7 cellular contexts compared by ENCODE assay signal in the genomic region with DNA sequence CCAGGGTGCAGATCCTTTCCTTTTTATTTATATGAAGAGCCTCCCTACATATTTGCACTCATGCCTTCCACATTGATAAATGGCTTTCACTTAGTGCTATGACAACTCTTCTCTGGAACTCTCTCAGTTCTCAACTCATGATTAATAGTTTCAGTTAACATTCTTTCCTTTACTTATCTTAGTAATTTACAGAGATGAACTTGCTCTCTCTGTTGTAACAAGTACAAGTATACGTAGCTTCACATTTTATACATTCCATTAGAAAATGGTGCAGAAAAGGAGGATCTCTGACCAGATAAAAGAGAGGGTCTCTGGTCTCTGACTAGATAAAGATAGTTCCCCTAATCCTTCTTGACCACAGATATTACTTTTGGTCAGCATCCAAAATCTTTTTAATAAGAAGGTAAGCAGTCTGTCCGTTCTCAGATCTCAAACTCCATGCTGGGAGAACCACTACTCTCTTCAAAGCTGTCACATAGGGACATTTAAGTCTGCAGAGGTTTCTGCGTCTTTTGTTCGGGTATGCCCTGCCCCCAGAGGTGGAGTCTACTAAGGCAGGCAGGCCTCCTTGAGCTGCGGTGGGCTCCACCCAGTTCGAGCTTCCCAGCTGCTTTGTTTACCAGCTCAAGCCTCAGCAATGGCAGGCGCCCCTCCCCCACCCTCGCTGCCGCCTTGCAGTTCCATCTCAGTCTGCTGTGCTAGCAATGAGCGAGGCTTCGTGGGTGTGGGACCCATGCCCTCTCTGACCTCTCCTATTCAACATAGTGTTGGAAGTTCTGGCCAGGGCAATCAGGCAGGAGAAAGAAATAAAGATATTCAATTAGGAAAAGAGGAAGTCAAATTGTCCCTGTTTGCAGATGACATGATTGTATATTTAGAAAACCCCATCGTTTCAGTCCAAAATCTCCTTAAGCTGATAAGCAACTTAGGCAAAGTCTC. TPM values are rescaled to one million over a fixed set of nuclear protein-coding genes. Genes with fewer than 3 reads are reported as not detected.
DNase-seq lines count a peak whose midpoint lies in the region; ATAC-seq, FAIRE-seq and TF ChIP-seq lines count a peak whose summit lies in the region.
"Not testable (repeated sequence)": the region's sequence is repeated elsewhere in the genome, so short reads cannot be mapped to it uniquely, and the experiment has no call there.

No MANE protein-coding gene starts in this region.

- peak; percentile 46 for ATAC-seq in GM19023 (IDR thresholded peaks at IDR 0.05; ENCODE audit: unreplicated experiment)
- ATAC-seq in HG03439 (IDR thresholded peaks at IDR 0.05; ENCODE audit: unreplicated experiment), result peak; percentile 31
- ATAC-seq in Panc1, result peak; percentile 68
- peak; percentile 83 for ATAC-seq in HepG2

- not testable (repeated sequence) for H2AFZ ChIP-seq in HepG2 (ENCODE audit: low read length)

- H3K9me3 ChIP-seq in Panc1 (ENCODE audit: control insufficient read depth, insufficient read depth, low read depth, low read length); HepG2 (ENCODE audit: low read length): not testable (repeated sequence)

- not testable (repeated sequence) for H3K27me3 ChIP-seq in Panc1 (ENCODE audit: control insufficient read depth, insufficient read depth, low read length); HepG2 (ENCODE audit: control insufficient read depth in 1 of 2, insufficient read depth in 2 of 2, low read length in 2 of 2)

- not testable (repeated sequence) for TF ChIP-seq CTCF in Panc1 (IDR thresholded peaks at IDR 0.05)
- TF ChIP-seq CTCF in HepG2 (CRISPR knock-in tag; IDR thresholded peaks at IDR 0.05), result peak; percentile 15; the same call in 1 of the 2 replicates

- in situ Hi-C loops in Panc1 (cut with HindIII; ENCODE audit: low pct_unique_long_range_greater_than_20kb, low sequenced_read_pairs); HepG2 (cut with HindIII; ENCODE audit: extremely low pct_ligation_motif_present, low pct_unique_long_range_greater_than_20kb): not testable (repeated sequence)

- H3K4me3 ChIP-seq in Panc1 (ENCODE audit: low read depth in 2 of 2, low read length in 2 of 2), result peak overlapping the region in 1 of 2 experiments; percentile 39; a peak in 2 of 4 replicates
- peak overlapping the region in 2 of 3 experiments; percentile 23 to 24; a peak in 1 of 6 replicates for H3K4me3 ChIP-seq in HepG2 (replicated peaks in 1 of 3; ENCODE audit: insufficient read depth in 1 of 3, low read depth in 2 of 3, low read length in 3 of 3)

- TF ChIP-seq POLR2A in HepG2 (IDR thresholded peaks at IDR 0.05; ENCODE audit: insufficient read depth in 1 of 2, low read depth in 2 of 2, low read length in 2 of 2), result not testable (repeated sequence)

- 0% methylated on average over 7 of the region's 12 CpGs for WGBS in HepG2 (ENCODE audit: low lambda C conversion rate)

- H3K9ac ChIP-seq in HepG2 (ENCODE audit: insufficient read depth, low read depth, low read length), result 0 out of 2 replicates have a peak overlapping the region, but pooled peaks have one; percentile 25

- TF ChIP-seq EP300 in HepG2 (IDR thresholded peaks at IDR 0.05; ENCODE audit: low read depth in 2 of 2, low read length in 2 of 2); HepG2 (CRISPR knock-in tag; IDR thresholded peaks at IDR 0.05; ENCODE audit: borderline replicate concordance): not testable (repeated sequence)

- not testable (repeated sequence) for H4K20me1 ChIP-seq in HepG2 (ENCODE audit: insufficient read depth, low read length)

- H3K79me2 ChIP-seq in HepG2 (ENCODE audit: insufficient read depth, low read length), result not testable (repeated sequence)

- intact Hi-C loops in Panc1 (cut with micrococcal nuclease; ENCODE audit: unreplicated experiment), result not testable (repeated sequence)
- intact Hi-C loops in HepG2 (cut with micrococcal nuclease; ENCODE audit: unreplicated experiment), result loop anchor here (5.0 kb wide), 1 partner anchor 41 kb away; a partner anchor contains a TSS

- peak overlapping the region; percentile 17; the same call in 1 of the 2 replicates for H3K27ac ChIP-seq in Panc1 (ENCODE audit: low read length)
- H3K27ac ChIP-seq in HepG2 (ENCODE audit: extremely low read length, insufficient read depth, low read length), result not testable (repeated sequence)

- H3K36me3 ChIP-seq in Panc1 (ENCODE audit: control insufficient read depth, insufficient read depth, low read length); HepG2 (replicated peaks in 1 of 2; ENCODE audit: control insufficient read depth in 1 of 2, insufficient read depth in 2 of 2, low read length in 2 of 2): not testable (repeated sequence)

- peak overlapping the region; percentile 62 for H3K4me2 ChIP-seq in HepG2 (ENCODE audit: low read depth, low read length)

- CTCF ChIA-PET in Panc1 (lab: Charles Lee); HepG2 (lab: Yijun Ruan, JAX; ENCODE audit: low intra/inter-chr PET ratio, low total read pairs): not testable (repeated sequence)

- POLR2A ChIA-PET in Panc1 (lab: Charles Lee), result not testable (repeated sequence)
- POLR2A ChIA-PET in HepG2 (lab: Yijun Ruan, JAX), result interaction anchor here (1.6 kb wide), 1 partner anchor 42 kb away, joined by 7 read pairs; a partner anchor contains a TSS

- not testable (repeated sequence) for TF ChIP-seq RAD21 in HepG2 (CRISPR knock-in tag; IDR thresholded peaks at IDR 0.05)

- FAIRE-seq in HepG2 (lab: Jason Lieb, UNC), result peak; percentile 60

- DNase-seq in Panc1 (ENCODE audit: low read depth, low spot score), result not testable (repeated sequence)
- DNase-seq in activated CD8-positive, alpha-beta memory T cell treated with anti-CD3 and anti-CD28 coated beads, Interleukin-2, amount 50 U/mL, for 24 hours (ENCODE audit: extremely low read depth), result peak; percentile 17
- DNase-seq in effector CD4-positive, alpha-beta T cell, result peak; percentile 54
- DNase-seq in HepG2 (ENCODE audit: low spot score), result peak; percentile 25
- peak; percentile 32 for DNase-seq in stimulated activated CD4-positive, alpha-beta T cell treated with anti-CD3 and anti-CD28 coated beads, Interleukin-12 subunit alpha, Interleukin-12 subunit beta, amount 100 ng/mL, for 4 hours

- not testable (repeated sequence) for H3K4me1 ChIP-seq in Panc1 (ENCODE audit: control insufficient read depth, insufficient read depth, low read length); HepG2 (ENCODE audit: insufficient read depth, low read length)

- not testable (repeated sequence) for BruUV-seq in Panc1 (replicated peaks; lab: Mats Ljungman, UMichigan); HepG2 (replicated peaks; lab: Mats Ljungman, UMichigan)

TF ChIP-seq in HepG2, 621 proteins besides CTCF, POLR2A, EP300 and RAD21 (continues in another document):
- TF ChIP-seq FOXO1 (CRISPR knock-in tag; IDR thresholded peaks at IDR 0.05), result 0 out of 2 replicates have a peak, but pooled peaks have one; percentile 34
- TF ChIP-seq GATAD2A (CRISPR knock-in tag; IDR thresholded peaks at IDR 0.05), result peak; percentile 49; the same call in 1 of the 2 replicates
- peak; percentile 41; the same call in 1 of the 2 replicates for TF ChIP-seq FOXK1 (CRISPR knock-in tag; IDR thresholded peaks at IDR 0.05; ENCODE audit: borderline replicate concordance, low read depth)
- not testable (repeated sequence) for TF ChIP-seq FOXP1, SOX13 (IDR thresholded peaks at IDR 0.05)
- peak; percentile 43; the same call in 1 of the 2 replicates for TF ChIP-seq FOXP1 (CRISPR knock-in tag; IDR thresholded peaks at IDR 0.05)
- peak in 1 of 2 experiments; percentile 40; a peak in 1 of 4 replicates for TF ChIP-seq SOX13 (CRISPR knock-in tag; conservative IDR thresholded peaks at IDR 0.05 in 1 of 2, IDR thresholded peaks at IDR 0.05 in 1 of 2)
- TF ChIP-seq FOXA3 (CRISPR knock-in tag; IDR thresholded peaks at IDR 0.05), result peak; percentile 44; the same call in 1 of the 2 replicates

RNA-seq across cellular contexts. Expression of a gene that starts 42.2 kb away (rescaled TPM):
- total RNA-seq in Panc1 (2021; ENCODE audit: unreplicated experiment) (55.4 TPM), HepG2 (2016; rRNA removed; fragmentation: Illumina TruSeq; extraction: Trizol) (11.3 and 14.6 TPM in 2 replicates)
- polyA plus RNA-seq in Panc1 (2012; ENCODE audit: insufficient read length), result 56.3 TPM
- 4.1 and 4.8 TPM in 2 replicates for total RNA-seq in HepG2 (2016; cell fraction: cytosol; rRNA removed; fragmentation: Illumina TruSeq; extraction: Trizol; ENCODE audit: low read depth)
- total RNA-seq in HepG2 (2016; cell fraction: insoluble cytoplasmic fraction; rRNA removed; fragmentation: Illumina TruSeq; extraction: Trizol), result 10.6 and 13.1 TPM in 2 replicates
- 12.2 and 12.7 TPM in 2 replicates for total RNA-seq in HepG2 (2016; cell fraction: membrane; rRNA removed; fragmentation: Illumina TruSeq; extraction: Trizol)
- 27.4 and 29.2 TPM in 2 replicates for total RNA-seq in HepG2 (2016; cell fraction: nucleus; rRNA removed; fragmentation: Illumina TruSeq; extraction: Trizol)
- polyA plus RNA-seq in HepG2 (2011; rRNA removed), result 13.0 and 16.0 TPM in 2 replicates
- polyA plus RNA-seq in HepG2 (2011; cell fraction: cytosol; rRNA removed), result 5.8 and 10.3 TPM in 2 replicates
- 5.8 and 7.8 TPM in 2 replicates for polyA plus RNA-seq in HepG2 (2011; cell fraction: nucleus; rRNA removed)
- 27.2 and 34.9 TPM in 2 replicates for polyA plus RNA-seq in HepG2 (2012)
- 8.3 and 10.9 TPM in 2 replicates for polyA plus RNA-seq in HepG2 (2016; cell fraction: cytosol; fragmentation: Illumina TruSeq; extraction: Trizol; ENCODE audit: low read depth)
- 22.6 and 22.8 TPM in 2 replicates for polyA plus RNA-seq in HepG2 (2016; cell fraction: insoluble cytoplasmic fraction; fragmentation: Illumina TruSeq; extraction: Trizol; ENCODE audit: low read depth)
- polyA plus RNA-seq in HepG2 (2016; cell fraction: membrane; fragmentation: Illumina TruSeq; extraction: Trizol; ENCODE audit: low read depth), result 18.0 and 19.8 TPM in 2 replicates
- 55.5 and 64.1 TPM in 2 replicates for polyA plus RNA-seq in HepG2 (2016; cell fraction: nucleus; fragmentation: Illumina TruSeq; extraction: Trizol; ENCODE audit: insufficient read depth, low read depth)
- polyA minus RNA-seq in HepG2 (2011; rRNA and poly(A)+ RNA removed; ENCODE audit: low replicate concordance), result 2.5 and 4.8 TPM in 2 replicates
- polyA minus RNA-seq in HepG2 (2011; cell fraction: cytosol; rRNA and poly(A)+ RNA removed), result 6.2 and 7.7 TPM in 2 replicates
- 35.7 and 37.3 TPM in 2 replicates for polyA minus RNA-seq in HepG2 (2011; cell fraction: nucleus; rRNA and poly(A)+ RNA removed)

Comparison
In these comparisons a context has a peak if more than half of its experiments do, and no peak if none do; other contexts are left out.
1. ATAC-seq: peak in every context shown above with its lines; median percentile 83 in HepG2; 68 in Panc1; 46 in GM19023; 31 in HG03439.